Comparison of ENCODE assay signal across 8 cellular contexts in genomic region chr16:83956336-83957289, GRCh38. TPM values are rescaled to one million over a fixed set of nuclear protein-coding genes. Genes with fewer than 3 reads are reported as not detected.
DNase-seq lines count a peak whose midpoint lies in the region; ATAC-seq and TF ChIP-seq lines count a peak whose summit lies in the region.

No MANE protein-coding gene starts in this region.

- TF ChIP-seq CTCF in BE2C (IDR thresholded peaks at IDR 0.05; ENCODE audit: low read depth, low read length) (peak; percentile 90), cardiac fibroblast (IDR thresholded peaks at IDR 0.05; ENCODE audit: low read depth, low read length) (peak; percentile 89)

- no peaks in the 10 kb centered on the region for H3K36me3 ChIP-seq in BE2C

- peak; percentile 87 for DNase-seq in BE2C
- DNase-seq in NCI-H2171 treated with DMSO at 0.1 percent for 48 hours (lab: John Stamatoyannopoulos, UW) = peak; percentile 70
- peak; percentile 43 for DNase-seq in activated CD4-positive, CD25-positive, alpha-beta regulatory T cell treated with anti-CD3 and anti-CD28 coated beads, Interleukin-2, amount 50 U/mL, for 16 hours (ENCODE audit: low read depth, low spot score)
- peak; percentile 83 to 84 for DNase-seq in cardiac fibroblast (ENCODE audit: low read depth in 2 of 2)
- peak; percentile 48 for DNase-seq in kidney glomerular epithelial cell (lab: John Stamatoyannopoulos, UW)
- peak; percentile 77 for DNase-seq in stimulated activated CD4-positive, alpha-beta T cell treated with anti-CD3 and anti-CD28 coated beads, Interleukin-1b, Interleukin-23, amount 100 ng/mL, for 48 hours

- peaks cover 5% of the 10 kb centered on the region; the same call in 1 of the 2 replicates for H3K4me1 ChIP-seq in BE2C

- no peaks in the 10 kb centered on the region for H3K9me3 ChIP-seq in BE2C

- H3K27me3 ChIP-seq in BE2C = peaks cover 12% of the 10 kb centered on the region

- H3K4me3 ChIP-seq in BE2C (ENCODE audit: low read depth, low read length) = no peak overlapping the region
- H3K4me3 ChIP-seq in cardiac fibroblast (replicated peaks in 1 of 2; ENCODE audit: low read depth in 2 of 2, low read length in 2 of 2) = no peak overlapping the region

- ATAC-seq in GM21529 (IDR thresholded peaks at IDR 0.05; ENCODE audit: unreplicated experiment) (peak; percentile 44), GM21825 (IDR thresholded peaks at IDR 0.05; ENCODE audit: unreplicated experiment) (no peak)

RNA-seq across cellular contexts. Expression of gene OSGIN1, which starts 3.6 kb away (rescaled TPM):
- polyA plus RNA-seq in BE2C (2012; ENCODE audit: insufficient read depth, insufficient read length, low read depth) = not detected

RNA-seq across cellular contexts. Expression of gene NECAB2, which starts 11.4 kb away (rescaled TPM):
- not detected for polyA plus RNA-seq in BE2C (2012; ENCODE audit: insufficient read depth, insufficient read length, low read depth)

RNA-seq across cellular contexts. Expression of gene MLYCD, which starts 57.7 kb away (rescaled TPM):
- polyA plus RNA-seq in BE2C (2012; ENCODE audit: insufficient read depth, insufficient read length, low read depth) = 1.8 TPM
